ENCODE assay signal across 1 cellular context in the genomic region with DNA sequence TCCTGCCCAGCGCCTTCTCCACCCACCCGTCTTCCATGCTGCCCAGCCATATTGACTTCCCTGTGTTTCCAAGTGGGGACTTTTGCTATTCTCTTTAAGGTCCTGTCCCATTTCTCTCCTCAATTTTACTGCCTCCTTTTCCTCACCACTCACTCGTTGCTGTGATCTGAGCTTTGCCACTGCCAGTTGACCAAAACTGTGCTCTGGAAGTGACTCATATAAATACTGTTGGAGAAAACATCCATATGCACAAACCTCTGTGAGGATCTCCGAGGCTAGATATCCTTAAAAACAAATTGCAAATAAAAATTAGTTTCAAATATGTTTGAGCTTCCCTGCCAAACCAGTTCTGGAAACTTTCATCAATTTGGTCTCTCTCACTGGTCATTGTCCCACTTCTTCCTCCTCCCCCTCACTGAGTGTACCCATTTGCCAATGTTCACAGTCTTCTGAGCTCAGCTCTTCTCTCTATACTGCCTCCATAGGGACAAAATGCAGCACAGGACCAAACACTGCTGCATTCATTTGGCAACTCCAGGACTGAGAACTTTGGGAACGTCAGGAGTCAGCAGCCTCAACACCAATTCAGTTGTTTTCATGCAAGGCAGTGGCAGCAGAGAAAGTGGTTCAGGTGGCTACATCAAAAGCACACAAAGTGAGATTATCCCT.
TF ChIP-seq lines count a peak whose summit lies in the region.

No MANE protein-coding gene starts in this region.

TF ChIP-seq in IMR-90, 13 proteins besides CTCF, POLR2A, EP300 and RAD21:
- TF ChIP-seq NFE2L2 (IDR thresholded peaks at IDR 0.05; ENCODE audit: low read depth, low read length): no peak
- TF ChIP-seq FOS (IDR thresholded peaks at IDR 0.05; ENCODE audit: low read depth, low read length): peak; percentile 53; the same call in 1 of the 2 replicates
